ENCODE assay signal across 2 cellular contexts in genomic region chr5:89292461-89292860, GRCh38.
TF ChIP-seq lines count a peak whose summit lies in the region.

No MANE protein-coding gene starts in this region.

TF ChIP-seq in H1, 55 proteins besides CTCF, POLR2A, EP300 and RAD21:
- TF ChIP-seq RNF2 (IDR thresholded peaks at IDR 0.05; ENCODE audit: borderline replicate concordance, low read depth, low read length, missing control alignments, poor library complexity, severe bottlenecking) (no peak), SRF (IDR thresholded peaks at IDR 0.05; ENCODE audit: low read depth, low read length) (no peak), KDM5A (IDR thresholded peaks at IDR 0.05; ENCODE audit: low read length) (no peak), SIX5 (IDR thresholded peaks at IDR 0.05; ENCODE audit: low read depth, low read length) (no peak), POU5F1 (IDR thresholded peaks at IDR 0.05; ENCODE audit: low read depth, low read length) (no peak), SP2 (IDR thresholded peaks at IDR 0.05; ENCODE audit: low read length) (no peak), TEAD4 (IDR thresholded peaks at IDR 0.05; ENCODE audit: low read depth, low read length) (no peak), RXRA (IDR thresholded peaks at IDR 0.05; ENCODE audit: insufficient read depth, low read depth, low read length) (no peak), ATF2 (IDR thresholded peaks at IDR 0.05; ENCODE audit: low read length) (no peak), FOSL1 (IDR thresholded peaks at IDR 0.05; ENCODE audit: insufficient read depth, low read depth, low read length) (no peak), GABPA (IDR thresholded peaks at IDR 0.05; ENCODE audit: borderline replicate concordance, insufficient read depth, low read length) (no peak), BRCA1 (IDR thresholded peaks at IDR 0.05; ENCODE audit: low read depth, low read length) (no peak), MAFK (IDR thresholded peaks at IDR 0.05; ENCODE audit: low read depth, low read length) (no peak), EZH2 (IDR thresholded peaks at IDR 0.05; ENCODE audit: low read depth, low read length, severe bottlenecking) (no peak), ZNF274 (IDR thresholded peaks at IDR 0.05; ENCODE audit: borderline replicate concordance, extremely low read depth, low read length) (no peak), MAX (IDR thresholded peaks at IDR 0.05) (no peak), YY1 (IDR thresholded peaks at IDR 0.05; ENCODE audit: low read depth, low read length) (no peak), CHD2 (IDR thresholded peaks at IDR 0.05; ENCODE audit: low read length) (no peak)

TF ChIP-seq in SK-N-SH, 30 proteins besides CTCF, POLR2A, EP300 and RAD21:
- TF ChIP-seq MAX (IDR thresholded peaks at IDR 0.05; ENCODE audit: low read depth) (no peak), EZH2phosphoT487 (IDR thresholded peaks at IDR 0.05; ENCODE audit: borderline replicate concordance, low read depth) (no peak), TAF1 (IDR thresholded peaks at IDR 0.05; ENCODE audit: borderline replicate concordance, low read depth, low read length) (no peak)
